6 cellular contexts compared by ENCODE assay signal in the genomic region with DNA sequence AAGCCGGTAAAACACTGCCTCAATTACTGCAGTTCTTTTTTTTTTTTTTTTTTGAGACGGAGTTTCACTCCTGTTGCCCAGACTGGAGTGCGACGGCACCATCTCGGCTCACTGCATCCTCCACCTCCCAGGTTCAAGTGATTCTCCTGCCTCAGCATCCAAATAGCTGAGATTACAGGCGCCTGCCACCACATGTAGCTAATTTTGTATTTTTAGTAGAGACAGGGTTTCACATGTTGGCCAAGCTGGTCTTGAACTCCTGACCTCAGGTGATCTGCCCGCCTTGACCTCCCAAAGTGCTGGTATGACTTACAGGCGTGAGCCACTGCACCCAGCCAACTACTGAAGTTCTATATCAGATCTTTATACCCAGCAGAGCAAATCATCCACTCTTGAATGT. TPM values are rescaled to one million over a fixed set of nuclear protein-coding genes. Genes with fewer than 3 reads are reported as not detected.
"Had no signal": no experiment of that assay in that cellular context is flagged by ENCODE, and none has a peak within 500 bp of the region (broad histone marks: within the 10 kb centered on the region; RNA-seq: fewer than 3 reads in every experiment).

No MANE protein-coding gene starts in this region.

RNA-seq across cellular contexts. Expression of a gene that starts 7.8 kb away (rescaled TPM):
- total RNA-seq: SK-MEL-5 had no signal

RNA-seq across cellular contexts. Expression of a gene that starts 30.5 kb away (rescaled TPM):
- total RNA-seq: HT-29, LHCN-M2, MCF 10A, PC-9 had no signal

RNA-seq across cellular contexts. Expression of a gene that starts 39.6 kb away (rescaled TPM):
- total RNA-seq: HT-29, LHCN-M2, MCF 10A, PC-9, SK-MEL-5 had no signal
- polyA plus RNA-seq: SK-N-SH had no signal
